ENCODE assay signal across 5 cellular contexts in genomic region chr13:100174455-100174854, GRCh38.
A peak's percentile ranks its signal among the peaks of the same experiment; 100 is the strongest.
DNase-seq lines count a peak whose midpoint lies in the region; ATAC-seq, FAIRE-seq and TF ChIP-seq lines count a peak whose summit lies in the region.
"Not testable (repeated sequence)": the region's sequence is repeated elsewhere in the genome, so short reads cannot be mapped to it uniquely, and the experiment has no call there.

No MANE protein-coding gene starts in this region.

- in situ Hi-C loops in K562 (cut with MboI); HepG2 (cut with HindIII; ENCODE audit: extremely low pct_ligation_motif_present, low pct_unique_long_range_greater_than_20kb): not testable (repeated sequence)

- H3K27ac ChIP-seq in HEK293 (ENCODE audit: extremely low read depth, low read depth, low read length); K562 (ENCODE audit: extremely low read depth, low read depth, low read length); HepG2 (ENCODE audit: extremely low read length, insufficient read depth, low read length): not testable (repeated sequence)

- POLR2A ChIA-PET in HEK293 (lab: Yijun Ruan, JAX); HEK293T (lab: Yijun Ruan, JAX); WTC11 (lab: Charles Lee); HepG2 (lab: Yijun Ruan, JAX): not testable (repeated sequence)
- POLR2A ChIA-PET in K562 (lab: Yijun Ruan, JAX), result interaction anchor here (0.6 kb wide), 1 partner anchor 526 kb away, joined by 4 read pairs; no protein-coding TSS in a partner anchor

- not testable (repeated sequence) for TF ChIP-seq EP300 in K562 (IDR thresholded peaks at IDR 0.05; ENCODE audit: low read length); HepG2 (IDR thresholded peaks at IDR 0.05; ENCODE audit: low read depth in 2 of 2, low read length in 2 of 2); HepG2 (CRISPR knock-in tag; IDR thresholded peaks at IDR 0.05; ENCODE audit: borderline replicate concordance)

- peaks cover 41% of the 10 kb centered on the region for H3K4me1 Mint-ChIP-seq in WTC11

- H3K36me3 Mint-ChIP-seq in WTC11, result peaks cover 19% of the 10 kb centered on the region

- not testable (repeated sequence) for H3K9me1 ChIP-seq in K562 (ENCODE audit: control insufficient read depth, insufficient read depth, low read length)

- not testable (repeated sequence) for TF ChIP-seq POLR2A in K562 (conservative IDR thresholded peaks at IDR 0.05); HepG2 (IDR thresholded peaks at IDR 0.05; ENCODE audit: insufficient read depth in 1 of 2, low read depth in 2 of 2, low read length in 2 of 2)

- DNase-seq in HEK293T (ENCODE audit: extremely low spot score); WTC11 (ENCODE audit: low spot score); K562 (ENCODE audit: extremely low read depth in 1 of 4, low spot score in 3 of 4); HepG2 (ENCODE audit: low spot score): not testable (repeated sequence)

- TF ChIP-seq RAD21 in K562 (CRISPR knock-in tag; conservative IDR thresholded peaks at IDR 0.05 in 1 of 2, IDR thresholded peaks at IDR 0.05 in 1 of 2); HepG2 (CRISPR knock-in tag; IDR thresholded peaks at IDR 0.05): not testable (repeated sequence)

- not testable (repeated sequence) for H3K9me3 ChIP-seq in HEK293 (ENCODE audit: control insufficient read depth, insufficient read depth, low read depth, low read length); K562 (replicated peaks; ENCODE audit: control insufficient read depth, insufficient read depth, low read depth, low read length); HepG2 (ENCODE audit: low read length)

- not testable (repeated sequence) for H3K4me3 ChIP-seq in HEK293 (ENCODE audit: low read depth, low read length); K562; HepG2 (replicated peaks in 1 of 3; ENCODE audit: insufficient read depth in 1 of 3, low read depth in 2 of 3, low read length in 3 of 3)

- H3K27me3 Mint-ChIP-seq in WTC11 (ENCODE audit: low read depth), result not testable (repeated sequence)

- not testable (repeated sequence) for H3K79me2 ChIP-seq in K562 (ENCODE audit: control insufficient read depth, insufficient read depth, low read length); HepG2 (ENCODE audit: insufficient read depth, low read length)

- intact Hi-C loops in K562 (cut with micrococcal nuclease); HepG2 (cut with micrococcal nuclease; ENCODE audit: unreplicated experiment): not testable (repeated sequence)

- not testable (repeated sequence) for H3K27ac Mint-ChIP-seq in WTC11

- not testable (repeated sequence) for H2AFZ ChIP-seq in K562 (ENCODE audit: low read depth, low read length); HepG2 (ENCODE audit: low read length)

- not testable (repeated sequence) for TF ChIP-seq CTCF in HEK293 (tag by site-specific recombination; IDR thresholded peaks at IDR 0.05); WTC11 (IDR thresholded peaks at IDR 0.05); K562 (IDR thresholded peaks at IDR 0.05 in 2 of 3, conservative IDR thresholded peaks at IDR 0.05 in 1 of 3; ENCODE audit: insufficient read depth in 2 of 3, low read depth in 1 of 3, low read length in 3 of 3); HepG2 (CRISPR knock-in tag; IDR thresholded peaks at IDR 0.05)

- H3K9ac ChIP-seq in K562 (ENCODE audit: insufficient read depth in 1 of 2, low read depth in 2 of 2, low read length in 2 of 2); HepG2 (ENCODE audit: insufficient read depth, low read depth, low read length): not testable (repeated sequence)

- H3K4me1 ChIP-seq in HEK293 (ENCODE audit: control insufficient read depth, insufficient read depth, low read length); K562 (replicated peaks in 1 of 2; ENCODE audit: control insufficient read depth in 2 of 2, insufficient read depth in 2 of 2, low read length in 2 of 2); HepG2 (ENCODE audit: insufficient read depth, low read length): not testable (repeated sequence)

- WGBS in K562 (ENCODE audit: insufficient coverage, low coverage, missing lambda C conversion rate), result 74% methylated on average over 4 of the region's 4 CpGs
- WGBS in HepG2 (ENCODE audit: low lambda C conversion rate), result 96% methylated on average over 2 of the region's 4 CpGs

- not testable (repeated sequence) for H3K4me2 ChIP-seq in K562 (ENCODE audit: insufficient read depth, low read length); HepG2 (ENCODE audit: low read depth, low read length)

- H3K9me3 Mint-ChIP-seq in WTC11, result peaks cover 13% of the 10 kb centered on the region

- not testable (repeated sequence) for FAIRE-seq in K562 (lab: Jason Lieb, UNC); HepG2 (lab: Jason Lieb, UNC)

- H3K36me3 ChIP-seq in HEK293 (ENCODE audit: control insufficient read depth in 2 of 2, insufficient read depth in 1 of 2, low read length in 2 of 2); K562 (ENCODE audit: control insufficient read depth, insufficient read depth, low read length); HepG2 (replicated peaks in 1 of 2; ENCODE audit: control insufficient read depth in 1 of 2, insufficient read depth in 2 of 2, low read length in 2 of 2): not testable (repeated sequence)

- CTCF ChIA-PET in HEK293 (lab: Yijun Ruan, JAX); HEK293T (lab: Yijun Ruan, JAX); WTC11 (lab: Charles Lee); K562 (lab: Yijun Ruan, JAX; ENCODE audit: low intra/inter-chr PET ratio); HepG2 (lab: Yijun Ruan, JAX; ENCODE audit: low intra/inter-chr PET ratio, low total read pairs): not testable (repeated sequence)

- not testable (repeated sequence) for BruUV-seq in K562 (replicated peaks; lab: Mats Ljungman, UMichigan); HepG2 (replicated peaks; lab: Mats Ljungman, UMichigan)

- not testable (repeated sequence) for H3K4me3 Mint-ChIP-seq in WTC11

- not testable (repeated sequence) for H4K20me1 ChIP-seq in K562 (replicated peaks; ENCODE audit: control insufficient read depth, insufficient read depth, low read length); HepG2 (ENCODE audit: insufficient read depth, low read length)

- ATAC-seq in WTC11, K562, HepG2: not testable (repeated sequence)

- not testable (repeated sequence) for H3K27me3 ChIP-seq in K562 (ENCODE audit: control insufficient read depth in 2 of 2, insufficient read depth in 2 of 2, low read length in 2 of 2); HepG2 (ENCODE audit: control insufficient read depth in 1 of 2, insufficient read depth in 2 of 2, low read length in 2 of 2)

TF ChIP-seq in HEK293, 187 proteins besides CTCF, POLR2A, EP300 and RAD21:
- peak; percentile 38; the same call in 1 of the 2 replicates for TF ChIP-seq GLI4 (tag by site-specific recombination; IDR thresholded peaks at IDR 0.05)
- TF ChIP-seq ZNF121 (tag by site-specific recombination; IDR thresholded peaks at IDR 0.05), result peak; percentile 94
TF ChIP-seq in HEK293: peak in this region for 2; not testable (repeated sequence) for 185.

TF ChIP-seq in HEK293T, 16 proteins besides CTCF, POLR2A, EP300 and RAD21:
- 0 out of 2 replicates have a peak, but pooled peaks have one; percentile 34 for TF ChIP-seq ZNF384 (IDR thresholded peaks at IDR 0.05)

TF ChIP-seq in WTC11, 78 proteins besides CTCF, POLR2A, EP300 and RAD21:
- peak; percentile 97 for TF ChIP-seq ZNF121 (CRISPR knock-in tag; IDR thresholded peaks at IDR 0.05)

TF ChIP-seq in K562, 482 proteins besides CTCF, POLR2A, EP300 and RAD21:
- TF ChIP-seq ZNF121 (CRISPR knock-in tag; conservative IDR thresholded peaks at IDR 0.05), result 0 out of 2 replicates have a peak, but pooled peaks have one; percentile 30
TF ChIP-seq in K562: peak in this region for 1; not testable (repeated sequence) for 481.

TF ChIP-seq in HepG2, 621 proteins besides CTCF, POLR2A, EP300 and RAD21:
- TF ChIP-seq ZNF121 (CRISPR knock-in tag; IDR thresholded peaks at IDR 0.05), result peak; percentile 55; the same call in 1 of the 2 replicates
